1 cellular context compared by ENCODE assay signal in the genomic region with DNA sequence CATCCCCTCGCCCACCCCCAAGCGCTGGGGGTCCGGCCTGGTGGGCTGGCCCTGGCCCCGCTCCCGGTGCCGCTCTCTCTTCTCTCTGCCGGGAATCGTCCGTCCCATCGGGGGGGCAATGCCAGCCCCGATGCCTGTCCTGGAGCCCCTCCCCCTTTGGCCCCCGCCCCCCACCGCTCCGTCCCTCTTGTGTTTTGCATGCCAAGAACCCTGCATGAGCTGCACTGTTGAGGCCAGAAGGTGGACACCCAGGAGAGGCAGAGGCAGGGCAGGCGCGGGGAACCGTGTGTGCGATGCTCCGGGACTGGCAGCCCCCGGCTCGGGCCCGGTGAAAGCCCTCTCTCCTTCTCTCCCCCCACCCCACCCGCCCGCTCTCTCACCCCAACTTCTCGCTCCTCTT.
TF ChIP-seq lines count a peak whose summit lies in the region.

No MANE protein-coding gene starts in this region.

TF ChIP-seq in K562, 482 proteins besides CTCF, POLR2A, EP300 and RAD21:
- TF ChIP-seq, protein P1, sequence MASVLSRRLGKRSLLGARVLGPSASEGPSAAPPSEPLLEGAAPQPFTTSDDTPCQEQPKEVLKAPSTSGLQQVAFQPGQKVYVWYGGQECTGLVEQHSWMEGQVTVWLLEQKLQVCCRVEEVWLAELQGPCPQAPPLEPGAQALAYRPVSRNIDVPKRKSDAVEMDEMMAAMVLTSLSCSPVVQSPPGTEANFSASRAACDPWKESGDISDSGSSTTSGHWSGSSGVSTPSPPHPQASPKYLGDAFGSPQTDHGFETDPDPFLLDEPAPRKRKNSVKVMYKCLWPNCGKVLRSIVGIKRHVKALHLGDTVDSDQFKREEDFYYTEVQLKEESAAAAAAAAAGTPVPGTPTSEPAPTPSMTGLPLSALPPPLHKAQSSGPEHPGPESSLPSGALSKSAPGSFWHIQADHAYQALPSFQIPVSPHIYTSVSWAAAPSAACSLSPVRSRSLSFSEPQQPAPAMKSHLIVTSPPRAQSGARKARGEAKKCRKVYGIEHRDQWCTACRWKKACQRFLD (CRISPR knock-in tag; IDR thresholded peaks at IDR 0.05), result no peak
